ENCODE assay signal across 25 cellular contexts in genomic region chr1:192831706-192832355, GRCh38. TPM values are rescaled to one million over a fixed set of nuclear protein-coding genes. Genes with fewer than 3 reads are reported as not detected.
DNase-seq lines count a peak whose midpoint lies in the region; ATAC-seq and TF ChIP-seq lines count a peak whose summit lies in the region.
"Had no signal": no experiment of that assay in that cellular context is flagged by ENCODE, and none has a peak within 500 bp of the region (broad histone marks: within the 10 kb centered on the region; RNA-seq: fewer than 3 reads in every experiment).

No MANE protein-coding gene starts in this region.

- peaks cover 2% of the 10 kb centered on the region for H3K4me1 Mint-ChIP-seq in activated naive CD8-positive, alpha-beta T cell treated with anti-CD3 and anti-CD28 coated beads for 36 hours
- H3K4me1 Mint-ChIP-seq: activated CD8-positive, alpha-beta memory T cell treated with anti-CD3 and anti-CD28 coated beads, Interleukin-2, amount 10 ng/mL, durations not matched to agents 7 days and 5 days; activated naive CD8-positive, alpha-beta T cell treated with anti-CD3 and anti-CD28 coated beads, Interleukin-2, amount 50 U/mL, for 24 hours; activated T-helper 17 cell treated with anti-CD3 and anti-CD28 coated beads, Interleukin-2, amount 50 U/mL, for 72 hours; nephron progenitor cell had no signal

- peak; percentile 12 for DNase-seq in EH (ENCODE audit: low read depth)
- DNase-seq in RPMI7951 (ENCODE audit: low read depth), result peak; percentile 12
- peak; percentile 48 for DNase-seq in epithelial cell of proximal tubule (ENCODE audit: low read depth)
- no peak for DNase-seq in stomach
- DNase-seq in activated naive CD4-positive, alpha-beta T cell treated with anti-CD3 and anti-CD28 coated beads, Interleukin-2, amount 50 U/mL, for 72 hours (ENCODE audit: low spot score in 2 of 2), result no peak
- DNase-seq in epidermal melanocyte (ENCODE audit: insufficient read length, low spot score), result no peak
- no peak for DNase-seq in activated naive CD8-positive, alpha-beta T cell treated with anti-CD3 and anti-CD28 coated beads for 36 hours
- DNase-seq: ACHN; activated CD8-positive, alpha-beta memory T cell treated with anti-CD3 and anti-CD28 coated beads, Interleukin-2, amount 10 ng/mL, durations not matched to agents 7 days and 5 days; activated naive CD8-positive, alpha-beta T cell treated with anti-CD3 and anti-CD28 coated beads, Interleukin-2, amount 50 U/mL, for 24 hours; CD4-positive, alpha-beta memory T cell; cerebellar nuclear complex; DMS53; effector CD8-positive, alpha-beta T cell; Karpas-422; left cardiac atrium; NCI-H1092 treated with DMSO at 0.1 percent for 48 hours; NCI-H2081 treated with DMSO at 0.1 percent for 48 hours; nephron progenitor cell; psoas muscle; stimulated activated CD4-positive, alpha-beta T cell treated with anti-CD3 and anti-CD28 coated beads, Interleukin-4, amount 100 ng/mL, for 1 hour; SW 1271 had no signal

- H3K36me3 Mint-ChIP-seq in activated naive CD4-positive, alpha-beta T cell treated with anti-CD3 and anti-CD28 coated beads, Interleukin-2, amount 50 U/mL, for 72 hours, result no peaks in the 10 kb centered on the region
- no peaks in the 10 kb centered on the region for H3K36me3 Mint-ChIP-seq in activated naive CD8-positive, alpha-beta T cell treated with anti-CD3 and anti-CD28 coated beads for 36 hours
- H3K36me3 Mint-ChIP-seq: activated CD8-positive, alpha-beta memory T cell treated with anti-CD3 and anti-CD28 coated beads, Interleukin-2, amount 10 ng/mL, durations not matched to agents 7 days and 5 days; CD4-positive, alpha-beta memory T cell; mesothelial cell of epicardium had no signal

- H3K79me2 ChIP-seq in neural cell (replicated peaks; ENCODE audit: insufficient read depth, low read length), result no peaks in the 10 kb centered on the region

- no peak overlapping the region for H3K27ac Mint-ChIP-seq in activated naive CD4-positive, alpha-beta T cell treated with anti-CD3 and anti-CD28 coated beads, Interleukin-2, amount 50 U/mL, for 72 hours
- H3K27ac Mint-ChIP-seq in activated naive CD8-positive, alpha-beta T cell treated with anti-CD3 and anti-CD28 coated beads for 36 hours, result no peak overlapping the region
- H3K27ac Mint-ChIP-seq: activated CD8-positive, alpha-beta memory T cell treated with anti-CD3 and anti-CD28 coated beads, Interleukin-2, amount 10 ng/mL, durations not matched to agents 7 days and 5 days; activated naive CD8-positive, alpha-beta T cell treated with anti-CD3 and anti-CD28 coated beads, Interleukin-2, amount 50 U/mL, for 24 hours; activated T-helper 17 cell treated with anti-CD3 and anti-CD28 coated beads, Interleukin-2, amount 50 U/mL, for 72 hours; CD4-positive, alpha-beta memory T cell; nephron progenitor cell had no signal

- TF ChIP-seq POLR2A in stomach (IDR thresholded peaks at IDR 0.05), result no peak

- no peak overlapping the region for H3K4me2 ChIP-seq in neural cell (ENCODE audit: low read length)

- H3F3A ChIP-seq in neural cell (ENCODE audit: insufficient read depth, low read length, poor library complexity, severe bottlenecking), result no peaks in the 10 kb centered on the region

- H2AFZ ChIP-seq in neural cell (ENCODE audit: low read depth, low read length), result no peak overlapping the region

- peak overlapping the region; percentile 78 for H3K27ac ChIP-seq in neural cell (ENCODE audit: low read length)
- no peak overlapping the region for H3K27ac ChIP-seq in stomach
- H3K27ac ChIP-seq: psoas muscle had no signal

- TF ChIP-seq EP300 in neural cell (conservative IDR thresholded peaks at IDR 0.05; ENCODE audit: poor library complexity, severe bottlenecking) (no peak), stomach (IDR thresholded peaks at IDR 0.05) (no peak)

- H4K20me1 ChIP-seq in neural cell (ENCODE audit: insufficient read depth), result no peaks in the 10 kb centered on the region

- H3K4me3 Mint-ChIP-seq in activated naive CD8-positive, alpha-beta T cell treated with anti-CD3 and anti-CD28 coated beads for 36 hours, result no peak overlapping the region
- H3K4me3 Mint-ChIP-seq: activated CD8-positive, alpha-beta memory T cell treated with anti-CD3 and anti-CD28 coated beads, Interleukin-2, amount 10 ng/mL, durations not matched to agents 7 days and 5 days; activated naive CD8-positive, alpha-beta T cell treated with anti-CD3 and anti-CD28 coated beads, Interleukin-2, amount 50 U/mL, for 24 hours; activated T-helper 17 cell treated with anti-CD3 and anti-CD28 coated beads, Interleukin-2, amount 50 U/mL, for 72 hours; CD4-positive, alpha-beta memory T cell; mesothelial cell of epicardium; nephron progenitor cell had no signal

- H3K27me3 ChIP-seq in neural cell (ENCODE audit: insufficient read depth, low read depth, low read length), result no peaks in the 10 kb centered on the region
- H3K27me3 ChIP-seq in stomach, result no peaks in the 10 kb centered on the region

- no peak for ATAC-seq in activated naive CD4-positive, alpha-beta T cell treated with anti-CD3 and anti-CD28 coated beads, Interleukin-2, amount 50 U/mL, for 72 hours
- ATAC-seq: activated CD8-positive, alpha-beta memory T cell treated with anti-CD3 and anti-CD28 coated beads, Interleukin-2, amount 10 ng/mL, durations not matched to agents 7 days and 5 days; activated naive CD8-positive, alpha-beta T cell treated with anti-CD3 and anti-CD28 coated beads, Interleukin-2, amount 50 U/mL, for 24 hours; activated T-helper 17 cell treated with anti-CD3 and anti-CD28 coated beads, Interleukin-2, amount 50 U/mL, for 72 hours; left cardiac atrium; psoas muscle had no signal

- H3K9ac ChIP-seq in neural cell (ENCODE audit: low read length), result peak overlapping the region; percentile 50

- H3K9me2 ChIP-seq in neural cell (ENCODE audit: insufficient read depth, low read length), result no peaks in the 10 kb centered on the region

- TF ChIP-seq CTCF in epithelial cell of proximal tubule (conservative IDR thresholded peaks at IDR 0.05; ENCODE audit: low read depth, low read length) (no peak), neural cell (IDR thresholded peaks at IDR 0.05; ENCODE audit: poor library complexity, severe bottlenecking) (no peak), stomach (IDR thresholded peaks at IDR 0.05) (no peak)

- H3K4me1 ChIP-seq in stomach, result peaks cover 0 to 22% (median 5%) of the 10 kb centered on the region in 4 donors
- H3K4me1 ChIP-seq: psoas muscle had no signal

- no peaks in the 10 kb centered on the region for H3K27me3 Mint-ChIP-seq in activated naive CD8-positive, alpha-beta T cell treated with anti-CD3 and anti-CD28 coated beads for 36 hours

- intact Hi-C loops in stomach (cut with DNase I; ENCODE audit: low total_unique reads), result no loop called here

- H3K9me3 Mint-ChIP-seq in activated naive CD4-positive, alpha-beta T cell treated with anti-CD3 and anti-CD28 coated beads, Interleukin-2, amount 50 U/mL, for 72 hours, result no peaks in the 10 kb centered on the region
- H3K9me3 Mint-ChIP-seq in activated naive CD8-positive, alpha-beta T cell treated with anti-CD3 and anti-CD28 coated beads for 36 hours, result no peaks in the 10 kb centered on the region
- H3K9me3 Mint-ChIP-seq: activated naive CD8-positive, alpha-beta T cell treated with anti-CD3 and anti-CD28 coated beads, Interleukin-2, amount 50 U/mL, for 24 hours; activated T-helper 17 cell treated with anti-CD3 and anti-CD28 coated beads, Interleukin-2, amount 50 U/mL, for 72 hours; CD4-positive, alpha-beta memory T cell; nephron progenitor cell had no signal

- H3K36me3 ChIP-seq in neural cell (ENCODE audit: insufficient read depth, low read length) (no peaks in the 10 kb centered on the region), stomach (no peaks in the 10 kb centered on the region)

- WGBS in stomach, 5 donors, result 86 to 92% (median 88%) methylated on average over 5 of the region's 5 CpGs

- H3K9me3 ChIP-seq in neural cell (ENCODE audit: low read length) (no peaks in the 10 kb centered on the region), stomach (no peaks in the 10 kb centered on the region)
- H3K9me3 ChIP-seq: psoas muscle had no signal

- no peak overlapping the region for H3K4me3 ChIP-seq in epithelial cell of proximal tubule (ENCODE audit: low read depth, low read length)
- H3K4me3 ChIP-seq in neural cell (ENCODE audit: low read length), result no peak overlapping the region
- H3K4me3 ChIP-seq in stomach, result no peak overlapping the region
- H3K4me3 ChIP-seq: psoas muscle had no signal

- TF ChIP-seq RAD21 in neural cell (conservative IDR thresholded peaks at IDR 0.05), result no peak

TF ChIP-seq in neural cell, 6 proteins besides CTCF, POLR2A, EP300 and RAD21 (continues in another document):
- TF ChIP-seq EZH2 (IDR thresholded peaks at IDR 0.05; ENCODE audit: borderline replicate concordance, insufficient read depth, low read length, poor library complexity, severe bottlenecking), result no peak

RNA-seq across cellular contexts. Expression of gene RGS2, which starts 23.0 kb away (rescaled TPM):
- total RNA-seq in RPMI7951 (2014; rRNA removed; shearing (Covaris generic)), result 24.7 and 26.9 TPM in 2 replicates
- total RNA-seq in epithelial cell of proximal tubule (6.3 and 7.5 TPM in 2 replicates), stomach (100 to 1,000 TPM in 2 of 5 donors, 10 to 100 TPM in 3; 40.6 to 150 (median 95.1) TPM)
- polyA plus RNA-seq in neural cell (166 and 189 TPM in 2 replicates), stomach (100 to 1,000 TPM in 2 of 3 donors, 10 to 100 TPM in 1; 85.7 to 204 (median 107) TPM)
- polyA minus RNA-seq in neural cell, result 238 and 265 TPM in 2 replicates
- 10 to 100 TPM in 1 of 2 donors, 1 to 10 TPM in 1; 4.7 to 12.2 TPM for total RNA-seq in activated naive CD4-positive, alpha-beta T cell treated with anti-CD3 and anti-CD28 coated beads, Interleukin-2, amount 50 U/mL, for 72 hours
- 1 to 10 TPM; 5.1 to 6.1 TPM for total RNA-seq in activated naive CD8-positive, alpha-beta T cell treated with anti-CD3 and anti-CD28 coated beads for 36 hours

Comparison
In these comparisons a context has a peak if more than half of its experiments do, and no peak if none do; other contexts are left out.
1. DNase-seq: peak in EH (single experiment), RPMI7951 (single experiment) and epithelial cell of proximal tubule (single experiment); none in stomach (single experiment), activated naive CD4-positive, alpha-beta T cell treated with anti-CD3 and anti-CD28 coated beads, Interleukin-2, amount 50 U/mL, for 72 hours (0 of 2), epidermal melanocyte (single experiment) and activated naive CD8-positive, alpha-beta T cell treated with anti-CD3 and anti-CD28 coated beads for 36 hours (single experiment).